ENCODE assay signal across 17 cellular contexts in genomic region chr14:104635717-104636116, GRCh38. TPM values are rescaled to one million over a fixed set of nuclear protein-coding genes. Genes with fewer than 3 reads are reported as not detected.
DNase-seq lines count a peak whose midpoint lies in the region; TF ChIP-seq lines count a peak whose summit lies in the region.
"Had no signal": no experiment of that assay in that cellular context is flagged by ENCODE, and none has a peak within 500 bp of the region (broad histone marks: within the 10 kb centered on the region; RNA-seq: fewer than 3 reads in every experiment).

No MANE protein-coding gene starts in this region.

- peaks cover 36% of the 10 kb centered on the region for H3K27me3 Mint-ChIP-seq in chondrocyte (ENCODE audit: low read depth)

- no peaks in the 10 kb centered on the region; a peak in 1 of 22 replicates for H3K9me3 ChIP-seq in BLaER1 treated with 17β-estradiol and CSF1 and Interleukin-3, amounts not matched to agents 10 nM and 100 nM (replicated peaks in 1 of 11)
- H3K9me3 ChIP-seq in osteoblast (ENCODE audit: low read depth, low read length) (no peaks in the 10 kb centered on the region), MG63 (no peaks in the 10 kb centered on the region)

- peak overlapping the region in 3 of 11 experiments; percentile 31 to 77 (median 75); a peak in 4 of 22 replicates for H3K9ac ChIP-seq in BLaER1 treated with 17β-estradiol and CSF1 and Interleukin-3, amounts not matched to agents 10 nM and 100 nM

- H3K4me1 Mint-ChIP-seq in chondrocyte (ENCODE audit: low read depth), result no peaks in the 10 kb centered on the region
- H3K4me1 Mint-ChIP-seq: CD14-positive monocyte; CD8-positive, alpha-beta memory T cell; GM23338 had no signal

- H3K4me3 ChIP-seq in BLaER1 treated with 17β-estradiol and CSF1 and Interleukin-3, amounts not matched to agents 10 nM and 100 nM, result no peak overlapping the region; a peak in 1 of 20 replicates
- no peak overlapping the region for H3K4me3 ChIP-seq in osteoblast (ENCODE audit: insufficient read depth, low read length)
- no peak overlapping the region for H3K4me3 ChIP-seq in MG63
- H3K4me3 ChIP-seq: GM23338 had no signal

- H3K27ac Mint-ChIP-seq in chondrocyte (ENCODE audit: unreplicated experiment), result no peak overlapping the region
- H3K27ac Mint-ChIP-seq: CD14-positive monocyte; CD4-positive, alpha-beta T cell; CD8-positive, alpha-beta memory T cell; GM23338 had no signal

- no peak for TF ChIP-seq CTCF in chondrocyte (IDR thresholded peaks at IDR 0.05)
- TF ChIP-seq CTCF in osteoblast (IDR thresholded peaks at IDR 0.05; ENCODE audit: extremely low read depth, low read depth, low read length), result no peak

- DNase-seq in chondrocyte (ENCODE audit: low spot score) (peak; percentile 92), osteoblast (ENCODE audit: insufficient read length, low spot score, missing footprints) (peak; percentile 17), MG63 (no peak), middle frontal gyrus (ENCODE audit: extremely low spot score, low spot score) (no peak), GF-D8 (lab: John Stamatoyannopoulos, UW) (no peak)
- DNase-seq: CD4-positive, alpha-beta T cell; CD8-positive, alpha-beta memory T cell; DMS 273 treated with DMSO at 0.1 percent for 48 hours; DMS79; EL; GDM1; HCEC 1CT had no signal

- H3K9me3 Mint-ChIP-seq in chondrocyte (ENCODE audit: low read depth), result no peaks in the 10 kb centered on the region
- H3K9me3 Mint-ChIP-seq: CD14-positive monocyte; CD4-positive, alpha-beta T cell; CD8-positive, alpha-beta memory T cell; GM23338 had no signal

- H3K36me3 ChIP-seq in BLaER1 treated with 17β-estradiol and CSF1 and Interleukin-3, amounts not matched to agents 10 nM and 100 nM, result no peaks in the 10 kb centered on the region
- H3K36me3 ChIP-seq in osteoblast (ENCODE audit: insufficient read depth, low read length) (no peaks in the 10 kb centered on the region), MG63 (no peaks in the 10 kb centered on the region)

- no peaks in the 10 kb centered on the region for H3K79me2 ChIP-seq in osteoblast (ENCODE audit: insufficient read depth, low read length)

- no peaks in the 10 kb centered on the region for H3K36me3 Mint-ChIP-seq in chondrocyte (ENCODE audit: low read depth)
- H3K36me3 Mint-ChIP-seq: CD14-positive monocyte; CD8-positive, alpha-beta memory T cell had no signal

- no peaks in the 10 kb centered on the region for H4K20me1 ChIP-seq in BLaER1 treated with 17β-estradiol and CSF1 and Interleukin-3, amounts not matched to agents 10 nM and 100 nM
- no peaks in the 10 kb centered on the region for H4K20me1 ChIP-seq in osteoblast (ENCODE audit: insufficient read depth, low read length)

- H3K4me1 ChIP-seq in BLaER1 treated with 17β-estradiol and CSF1 and Interleukin-3, amounts not matched to agents 10 nM and 100 nM, result peaks cover 25 to 79% (median 60%) of the 10 kb centered on the region in 10 experiments
- no peaks in the 10 kb centered on the region for H3K4me1 ChIP-seq in osteoblast (ENCODE audit: insufficient read depth, low read length)

- peak overlapping the region in 2 of 11 experiments; percentile 14 to 82; a peak in 3 of 22 replicates for H3K27ac ChIP-seq in BLaER1 treated with 17β-estradiol and CSF1 and Interleukin-3, amounts not matched to agents 10 nM and 100 nM
- no peak overlapping the region for H3K27ac ChIP-seq in osteoblast (ENCODE audit: low read depth, low read length)

- H3K4me3 Mint-ChIP-seq in chondrocyte (ENCODE audit: unreplicated experiment), result no peak overlapping the region
- H3K4me3 Mint-ChIP-seq: CD14-positive monocyte; CD4-positive, alpha-beta T cell; CD8-positive, alpha-beta memory T cell; GM23338 had no signal

- peaks cover 0 to 17% (median 0%) of the 10 kb centered on the region in 11 experiments; a peak in 5 of 22 replicates for H3K27me3 ChIP-seq in BLaER1 treated with 17β-estradiol and CSF1 and Interleukin-3, amounts not matched to agents 10 nM and 100 nM
- H3K27me3 ChIP-seq in osteoblast (ENCODE audit: insufficient read depth, low read length), result peaks cover 3% of the 10 kb centered on the region
- no peaks in the 10 kb centered on the region for H3K27me3 ChIP-seq in MG63

- H3K4me2 ChIP-seq in BLaER1 treated with 17β-estradiol and CSF1 and Interleukin-3, amounts not matched to agents 10 nM and 100 nM, result peak overlapping the region in 10 of 11 experiments; percentile 13 to 94 (median 81); a peak in 19 of 22 replicates
- H3K4me2 ChIP-seq in osteoblast (ENCODE audit: insufficient read depth, low read length), result no peak overlapping the region
- H3K4me2 ChIP-seq: GM23338 had no signal

- no peak overlapping the region for H2AFZ ChIP-seq in osteoblast (ENCODE audit: low read length)
- H2AFZ ChIP-seq: GM23338 had no signal

RNA-seq across cellular contexts. Expression of gene TMEM179, which starts 31.1 kb away (rescaled TPM):
- total RNA-seq in chondrocyte (0.54 to 1.2 TPM (median 0.75 TPM) in 3 replicates), osteoblast (not detected in 2 replicates)
- 1.1 TPM in 1 of 2 replicates, not detected in the other for total RNA-seq in MG63 (2014; rRNA removed; shearing (Covaris generic); ENCODE audit: low replicate concordance)
- total RNA-seq: A172; CD4-positive, alpha-beta T cell had no signal

RNA-seq across cellular contexts. Expression of gene INF2, which starts 53.7 kb away (rescaled TPM):
- total RNA-seq in chondrocyte, result 117 to 152 TPM (median 121 TPM) in 3 replicates
- 46.6 and 49.2 TPM in 2 replicates for total RNA-seq in osteoblast
- total RNA-seq in MG63 (2014; rRNA removed; shearing (Covaris generic); ENCODE audit: low replicate concordance), result 15.5 and 31.4 TPM in 2 replicates

RNA-seq across cellular contexts. Expression of gene C14orf180, which starts 56.2 kb away (rescaled TPM):
- not detected in 3 replicates for total RNA-seq in chondrocyte
- total RNA-seq in osteoblast, result not detected in 2 replicates
- total RNA-seq in MG63 (2014; rRNA removed; shearing (Covaris generic); ENCODE audit: low replicate concordance), result not detected in 2 replicates
- total RNA-seq: A172; A673; CD4-positive, alpha-beta T cell; CD8-positive, alpha-beta memory T cell; GM23338 had no signal

Comparison
In these comparisons a context has a peak if more than half of its experiments do, and no peak if none do; other contexts are left out.
1. DNase-seq: peak in chondrocyte (single experiment) and osteoblast (single experiment); none in MG63 (single experiment), middle frontal gyrus (single experiment) and GF-D8 (single experiment).